13 cellular contexts compared by ENCODE assay signal in genomic region chr3:16323737-16324136, GRCh38.
"Had no signal": no experiment of that assay in that cellular context is flagged by ENCODE, and none has a peak within 500 bp of the region (broad histone marks: within the 10 kb centered on the region; RNA-seq: fewer than 3 reads in every experiment).

No MANE protein-coding gene starts in this region.

- H3K4me1 ChIP-seq: left lung had no signal

- DNase-seq: activated gamma-delta T cell; activated T-cell treated with anti-CD3 and anti-CD28 coated beads, Interleukin-2, amount 50 U/mL, for 48 hours; caudate nucleus; effector CD8-positive, alpha-beta T cell; heart right ventricle; left lung; retina; small intestine; transverse colon had no signal

- H3K9me3 ChIP-seq: heart right ventricle, left lung, transverse colon had no signal

- H3K27ac ChIP-seq: coronary artery, left lung, transverse colon had no signal

- H3K27me3 ChIP-seq: heart right ventricle, left lung, transverse colon had no signal

- ATAC-seq: activated CD4-positive, CD25-positive, alpha-beta regulatory T cell treated with anti-CD3 and anti-CD28 coated beads, Interleukin-2, amount 50 U/mL, for 24 hours; heart right ventricle; left lung had no signal

- FAIRE-seq: frontal cortex, keratinocyte, small intestine had no signal

- H3K4me3 ChIP-seq: coronary artery, heart right ventricle, left lung, transverse colon had no signal
